ENCODE assay signal across 21 cellular contexts in the genomic region with DNA sequence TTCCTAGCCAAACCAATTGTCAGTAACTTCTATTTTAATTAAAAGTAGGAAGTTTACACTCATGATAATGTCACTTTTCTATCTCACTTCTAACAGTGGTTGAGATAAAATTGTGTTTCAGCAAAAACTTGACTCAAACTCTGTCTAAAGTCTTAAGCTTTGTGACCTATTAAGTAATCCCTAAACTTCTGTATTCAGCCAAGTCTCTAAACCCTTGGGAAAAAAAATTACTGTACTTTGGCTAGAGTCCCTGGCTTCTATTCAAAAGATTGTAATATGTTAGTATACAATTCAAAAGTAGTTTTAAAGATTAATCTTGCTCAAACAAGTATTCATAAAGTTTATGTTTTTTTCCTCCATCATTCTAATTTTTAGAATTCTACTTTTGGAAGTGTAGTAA.
DNase-seq lines count a peak whose midpoint lies in the region; TF ChIP-seq lines count a peak whose summit lies in the region.
"Had no signal": no experiment of that assay in that cellular context is flagged by ENCODE, and none has a peak within 500 bp of the region (broad histone marks: within the 10 kb centered on the region; RNA-seq: fewer than 3 reads in every experiment).

No MANE protein-coding gene starts in this region.

- in situ Hi-C loops in GM23248 (cut with MboI) = loop anchor here (25.0 kb wide), 1 partner anchor 748 kb away; no protein-coding TSS in a partner anchor

- no peaks in the 10 kb centered on the region for H4K20me1 ChIP-seq in GM23248 (ENCODE audit: insufficient read depth)
- H4K20me1 ChIP-seq: BLaER1 treated with 17β-estradiol and CSF1 and Interleukin-3, amounts not matched to agents 10 nM and 100 nM had no signal

- no peak overlapping the region for H3K9ac ChIP-seq in GM23248
- H3K9ac ChIP-seq: BLaER1 treated with 17β-estradiol and CSF1 and Interleukin-3, amounts not matched to agents 10 nM and 100 nM had no signal

- H3K36me3 ChIP-seq in GM23248 (ENCODE audit: low read depth) = no peaks in the 10 kb centered on the region
- H3K36me3 ChIP-seq: BLaER1 treated with 17β-estradiol and CSF1 and Interleukin-3, amounts not matched to agents 10 nM and 100 nM had no signal

- H3K4me2 ChIP-seq in GM23248 (ENCODE audit: unreplicated experiment) = no peak overlapping the region
- H3K4me2 ChIP-seq: A549; BLaER1 treated with 17β-estradiol and CSF1 and Interleukin-3, amounts not matched to agents 10 nM and 100 nM had no signal

- no peak overlapping the region for H2AFZ ChIP-seq in GM23248

- H3K4me1 ChIP-seq in GM23248 (ENCODE audit: insufficient read depth) = no peaks in the 10 kb centered on the region
- H3K4me1 ChIP-seq: A549 had no signal

- 0 out of 2 replicates have a peak, but pooled peaks cover 6% of the 10 kb centered on the region for H3K27me3 ChIP-seq in GM23248 (replicated peaks; ENCODE audit: insufficient read depth)
- H3K27me3 ChIP-seq: BLaER1 treated with 17β-estradiol and CSF1 and Interleukin-3, amounts not matched to agents 10 nM and 100 nM had no signal

- H3K27ac ChIP-seq in GM23248 (no peak overlapping the region), VCaP (peak overlapping the region; percentile 32; the same call in 1 of the 2 replicates)
- H3K27ac ChIP-seq: A549; BLaER1 treated with 17β-estradiol and CSF1 and Interleukin-3, amounts not matched to agents 10 nM and 100 nM; HL-60 had no signal

- no peaks in the 10 kb centered on the region for H3K9me3 ChIP-seq in GM23248 (ENCODE audit: low read depth)
- H3K9me3 ChIP-seq: BLaER1 treated with 17β-estradiol and CSF1 and Interleukin-3, amounts not matched to agents 10 nM and 100 nM had no signal

- no peak overlapping the region for H3K4me3 ChIP-seq in GM23248
- no peak overlapping the region for H3K4me3 ChIP-seq in fibroblast of pulmonary artery (replicated peaks; ENCODE audit: low read depth, low read length)
- H3K4me3 ChIP-seq in retinal pigment epithelial cell (ENCODE audit: low read length) = no peak overlapping the region
- H3K4me3 ChIP-seq: A549; BLaER1 treated with 17β-estradiol and CSF1 and Interleukin-3, amounts not matched to agents 10 nM and 100 nM had no signal

- no peaks in the 10 kb centered on the region for H3F3A ChIP-seq in GM23248 (ENCODE audit: insufficient read depth)

- TF ChIP-seq CTCF in VCaP (conservative IDR thresholded peaks at IDR 0.05) (no peak), fibroblast of pulmonary artery (IDR thresholded peaks at IDR 0.05; ENCODE audit: low read length, missing control alignments) (no peak), retinal pigment epithelial cell (conservative IDR thresholded peaks at IDR 0.05; ENCODE audit: low read depth, low read length) (no peak)

- H3K79me2 ChIP-seq in GM23248 (ENCODE audit: insufficient read depth) = no peaks in the 10 kb centered on the region

- no peaks in the 10 kb centered on the region for H3K9me2 ChIP-seq in GM23248 (ENCODE audit: insufficient read depth)

- DNase-seq in GM23248 (peak; percentile 20), fibroblast of pulmonary artery (ENCODE audit: low read depth) (peak; percentile 26), retinal pigment epithelial cell (ENCODE audit: low read depth) (peak; percentile 51), A172 (ENCODE audit: low spot score) (no peak), DMS114 treated with DMSO at 0.1 percent for 48 hours (lab: John Stamatoyannopoulos, UW; ENCODE audit: unreplicated experiment) (no peak)
- no peak for DNase-seq in effector CD4-positive, alpha-beta T cell
- DNase-seq: AML-193; CD4-positive, alpha-beta T cell; DMS79 treated with DMSO at 0.1 percent for 48 hours; NCI-H1092 treated with DMSO at 0.1 percent for 48 hours; NCI-H1436; NCI-H187; NCI-H2171 treated with DMSO at 0.1 percent for 48 hours; NCI-H524; NCI-H748 treated with DMSO at 0.1 percent for 48 hours; NK-92 treated with Interleukin-12 subunit alpha and Interleukin-12 subunit beta, amount 100 ng/mL, for 24 hours; PC-3 had no signal

Comparison
In these comparisons a context has a peak if more than half of its experiments do, and no peak if none do; other contexts are left out.
1. DNase-seq: peak in GM23248 (single experiment), fibroblast of pulmonary artery (single experiment) and retinal pigment epithelial cell (single experiment); none in effector CD4-positive, alpha-beta T cell (single experiment), A172 (single experiment) and DMS114 treated with DMSO at 0.1 percent for 48 hours (single experiment).